Comparison of ENCODE assay signal across 15 cellular contexts in the genomic region with DNA sequence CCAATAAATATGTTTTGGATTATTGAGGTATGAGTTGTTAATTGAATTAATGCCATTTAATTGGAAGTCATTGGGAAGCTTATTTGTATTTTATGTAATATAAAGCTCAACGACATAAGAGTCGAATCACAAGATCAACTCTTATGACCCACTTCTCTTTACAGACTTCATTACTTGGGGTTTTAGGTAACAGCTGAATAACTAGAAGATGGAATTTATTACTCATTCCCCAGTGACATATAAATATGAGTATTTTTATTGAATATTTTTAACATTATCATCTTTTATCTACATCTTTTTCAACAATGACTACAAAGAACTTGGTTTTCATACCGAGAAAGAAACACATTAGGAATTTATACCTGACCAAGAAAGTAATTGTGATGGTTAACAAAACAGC. TPM values are rescaled to one million over a fixed set of nuclear protein-coding genes. Genes with fewer than 3 reads are reported as not detected.
DNase-seq lines count a peak whose midpoint lies in the region; ATAC-seq, FAIRE-seq and TF ChIP-seq lines count a peak whose summit lies in the region.
"Had no signal": no experiment of that assay in that cellular context is flagged by ENCODE, and none has a peak within 500 bp of the region (broad histone marks: within the 10 kb centered on the region; RNA-seq: fewer than 3 reads in every experiment).

No MANE protein-coding gene starts in this region.

- intact Hi-C loops in pancreas (cut with DNase I): no loop called here

- H3K36me3 ChIP-seq in pancreas (peaks cover 0 to 40% (median 19%) of the 10 kb centered on the region in 3 donors), small intestine (ENCODE audit: control insufficient read depth in 2 of 2, insufficient read depth in 2 of 2, low read length in 2 of 2) (peaks cover 13 to 20% of the 10 kb centered on the region in 2 donors)

- no peak overlapping the region for H3K4me3 Mint-ChIP-seq in effector memory CD8-positive, alpha-beta T cell
- H3K4me3 Mint-ChIP-seq: CD4-positive, alpha-beta memory T cell had no signal

- no peak overlapping the region for H3K27ac ChIP-seq in pancreas
- no peak overlapping the region for H3K27ac ChIP-seq in small intestine (ENCODE audit: low read depth in 1 of 2, low read length in 1 of 2)
- H3K27ac ChIP-seq: GM23248 had no signal

- peak; percentile 86 for FAIRE-seq in G401.6 (lab: Jason Lieb, UNC)
- peak; percentile 26 for FAIRE-seq in pancreas (lab: Jason Lieb, UNC)
- FAIRE-seq in small intestine (lab: Jason Lieb, UNC): peak; percentile 15
- FAIRE-seq: GM12892, H1 had no signal

- no peak for ATAC-seq in pancreas
- ATAC-seq in GM21786 (IDR thresholded peaks at IDR 0.05; ENCODE audit: unreplicated experiment): no peak
- ATAC-seq in effector memory CD8-positive, alpha-beta T cell (replicated peaks): no peak

- H3K9me3 Mint-ChIP-seq in effector memory CD8-positive, alpha-beta T cell: no peaks in the 10 kb centered on the region
- H3K9me3 Mint-ChIP-seq: CD4-positive, alpha-beta memory T cell had no signal

- DNase-seq in LHCN-M2 (ENCODE audit: low read depth) (peak; percentile 86), pancreas (no peak), small intestine (no peak)
- no peak for DNase-seq in effector memory CD8-positive, alpha-beta T cell
- DNase-seq: C1 segment of cervical spinal cord; CD4-positive, alpha-beta memory T cell; COR-L47; DMS79; GM23248; H7; HCEC 1CT had no signal

- H3K27me3 Mint-ChIP-seq in effector memory CD8-positive, alpha-beta T cell: no peaks in the 10 kb centered on the region
- H3K27me3 Mint-ChIP-seq: CD4-positive, alpha-beta memory T cell had no signal

- H3K36me3 Mint-ChIP-seq in effector memory CD8-positive, alpha-beta T cell (ENCODE audit: insufficient read depth): peaks cover 73% of the 10 kb centered on the region

- H3K4me3 ChIP-seq in pancreas (no peak overlapping the region), small intestine (ENCODE audit: low read depth in 1 of 2, low read length in 2 of 2) (no peak overlapping the region)
- H3K4me3 ChIP-seq: GM23248 had no signal

- H3K4me1 Mint-ChIP-seq in effector memory CD8-positive, alpha-beta T cell (ENCODE audit: low read depth in 2 of 2): no peaks in the 10 kb centered on the region
- H3K4me1 Mint-ChIP-seq: CD4-positive, alpha-beta memory T cell had no signal

- no peak for TF ChIP-seq CTCF in pancreas (IDR thresholded peaks at IDR 0.05)

- 94 to 98% methylated on average over 3 of the region's 3 CpGs for WGBS in pancreas, 2 donors
- WGBS in small intestine, 3 donors: 94 to 100% (median 99%) methylated on average over 3 of the region's 3 CpGs

- peaks cover 0 to 8% (median 0%) of the 10 kb centered on the region in 3 donors for H3K4me1 ChIP-seq in pancreas
- H3K4me1 ChIP-seq in small intestine (ENCODE audit: control insufficient read depth in 2 of 2, insufficient read depth in 1 of 2, low read depth in 1 of 2, low read length in 1 of 2): no peaks in the 10 kb centered on the region

- H3K27ac Mint-ChIP-seq in effector memory CD8-positive, alpha-beta T cell: no peak overlapping the region

- H3K9me3 ChIP-seq in pancreas (no peaks in the 10 kb centered on the region), small intestine (ENCODE audit: control insufficient read depth, low read depth) (no peaks in the 10 kb centered on the region)

- H3K27me3 ChIP-seq in pancreas (no peaks in the 10 kb centered on the region), small intestine (ENCODE audit: control insufficient read depth in 2 of 2, insufficient read depth in 2 of 2, low read length in 2 of 2) (no peaks in the 10 kb centered on the region)

RNA-seq across cellular contexts. Expression of a gene that starts 21.1 kb away (rescaled TPM):
- 51.3 and 77.3 TPM in 2 replicates for total RNA-seq in LHCN-M2 (2014; rRNA removed)
- 26.9 TPM for polyA plus RNA-seq in LHCN-M2 (2012)
- 10 to 100 TPM in 5 of 6 donors, 1 to 10 TPM in 1; 10.0 to 19.7 (median 13.2) TPM for total RNA-seq in pancreas
- polyA plus RNA-seq in pancreas: 10 to 100 TPM in 1 of 2 donors, 1 to 10 TPM in 1; 2.5 to 10.4 TPM
- 10 to 100 TPM in 1 of 3 donors, 1 to 10 TPM in 2; 3.8 to 49.4 (median 9.2) TPM for polyA plus RNA-seq in small intestine
